ENCODE assay signal across 1 cellular context in the genomic region with DNA sequence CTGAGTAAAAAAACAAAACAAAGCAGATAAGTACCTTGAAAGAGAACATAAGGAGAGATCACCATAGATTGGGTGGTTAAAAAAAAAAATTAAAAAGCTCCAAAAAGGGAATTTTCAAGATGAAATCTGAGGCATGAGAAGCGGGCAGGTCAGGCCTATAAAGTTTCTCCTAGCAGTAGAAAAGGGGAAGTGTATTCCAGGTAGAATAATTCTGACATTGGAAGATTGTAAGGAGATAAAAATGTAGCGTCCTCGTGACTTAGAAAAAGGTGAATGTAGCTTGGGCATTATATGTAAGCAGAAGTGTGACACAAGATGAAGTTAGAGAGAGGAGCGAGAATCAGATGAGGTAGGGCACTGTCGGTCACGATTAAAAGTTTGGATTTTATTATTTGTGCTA.
TF ChIP-seq lines count a peak whose summit lies in the region.

No MANE protein-coding gene starts in this region.

TF ChIP-seq in K562, 482 proteins besides CTCF, POLR2A, EP300 and RAD21 (continued from another document):
- TF ChIP-seq, protein P1, sequence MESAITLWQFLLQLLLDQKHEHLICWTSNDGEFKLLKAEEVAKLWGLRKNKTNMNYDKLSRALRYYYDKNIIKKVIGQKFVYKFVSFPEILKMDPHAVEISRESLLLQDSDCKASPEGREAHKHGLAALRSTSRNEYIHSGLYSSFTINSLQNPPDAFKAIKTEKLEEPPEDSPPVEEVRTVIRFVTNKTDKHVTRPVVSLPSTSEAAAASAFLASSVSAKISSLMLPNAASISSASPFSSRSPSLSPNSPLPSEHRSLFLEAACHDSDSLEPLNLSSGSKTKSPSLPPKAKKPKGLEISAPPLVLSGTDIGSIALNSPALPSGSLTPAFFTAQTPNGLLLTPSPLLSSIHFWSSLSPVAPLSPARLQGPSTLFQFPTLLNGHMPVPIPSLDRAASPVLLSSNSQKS (CRISPR knock-in tag; IDR thresholded peaks at IDR 0.05) = no peak
- TF ChIP-seq MYNN (IDR thresholded peaks at IDR 0.05) (no peak), MYNN (CRISPR knock-in tag; IDR thresholded peaks at IDR 0.05) (no peak), ZNF507 (tag; conservative IDR thresholded peaks at IDR 0.05) (no peak), SPI1 (IDR thresholded peaks at IDR 0.05; ENCODE audit: borderline replicate concordance, low read depth, low read length) (peak; percentile 77), PURB (CRISPR knock-in tag; IDR thresholded peaks at IDR 0.05; ENCODE audit: low read depth) (no peak)
- TF ChIP-seq, protein P2, sequence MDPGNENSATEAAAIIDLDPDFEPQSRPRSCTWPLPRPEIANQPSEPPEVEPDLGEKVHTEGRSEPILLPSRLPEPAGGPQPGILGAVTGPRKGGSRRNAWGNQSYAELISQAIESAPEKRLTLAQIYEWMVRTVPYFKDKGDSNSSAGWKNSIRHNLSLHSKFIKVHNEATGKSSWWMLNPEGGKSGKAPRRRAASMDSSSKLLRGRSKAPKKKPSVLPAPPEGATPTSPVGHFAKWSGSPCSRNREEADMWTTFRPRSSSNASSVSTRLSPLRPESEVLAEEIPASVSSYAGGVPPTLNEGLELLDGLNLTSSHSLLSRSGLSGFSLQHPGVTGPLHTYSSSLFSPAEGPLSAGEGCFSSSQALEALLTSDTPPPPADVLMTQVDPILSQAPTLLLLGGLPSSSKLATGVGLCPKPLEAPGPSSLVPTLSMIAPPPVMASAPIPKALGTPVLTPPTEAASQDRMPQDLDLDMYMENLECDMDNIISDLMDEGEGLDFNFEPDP (CRISPR knock-in tag; IDR thresholded peaks at IDR 0.05) = no peak
- TF ChIP-seq, protein P3, sequence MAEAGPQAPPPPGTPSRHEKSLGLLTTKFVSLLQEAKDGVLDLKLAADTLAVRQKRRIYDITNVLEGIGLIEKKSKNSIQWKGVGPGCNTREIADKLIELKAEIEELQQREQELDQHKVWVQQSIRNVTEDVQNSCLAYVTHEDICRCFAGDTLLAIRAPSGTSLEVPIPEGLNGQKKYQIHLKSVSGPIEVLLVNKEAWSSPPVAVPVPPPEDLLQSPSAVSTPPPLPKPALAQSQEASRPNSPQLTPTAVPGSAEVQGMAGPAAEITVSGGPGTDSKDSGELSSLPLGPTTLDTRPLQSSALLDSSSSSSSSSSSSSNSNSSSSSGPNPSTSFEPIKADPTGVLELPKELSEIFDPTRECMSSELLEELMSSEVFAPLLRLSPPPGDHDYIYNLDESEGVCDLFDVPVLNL (CRISPR knock-in tag; IDR thresholded peaks at IDR 0.05; ENCODE audit: low read depth) = no peak
